8 cellular contexts compared by ENCODE assay signal in the genomic region with DNA sequence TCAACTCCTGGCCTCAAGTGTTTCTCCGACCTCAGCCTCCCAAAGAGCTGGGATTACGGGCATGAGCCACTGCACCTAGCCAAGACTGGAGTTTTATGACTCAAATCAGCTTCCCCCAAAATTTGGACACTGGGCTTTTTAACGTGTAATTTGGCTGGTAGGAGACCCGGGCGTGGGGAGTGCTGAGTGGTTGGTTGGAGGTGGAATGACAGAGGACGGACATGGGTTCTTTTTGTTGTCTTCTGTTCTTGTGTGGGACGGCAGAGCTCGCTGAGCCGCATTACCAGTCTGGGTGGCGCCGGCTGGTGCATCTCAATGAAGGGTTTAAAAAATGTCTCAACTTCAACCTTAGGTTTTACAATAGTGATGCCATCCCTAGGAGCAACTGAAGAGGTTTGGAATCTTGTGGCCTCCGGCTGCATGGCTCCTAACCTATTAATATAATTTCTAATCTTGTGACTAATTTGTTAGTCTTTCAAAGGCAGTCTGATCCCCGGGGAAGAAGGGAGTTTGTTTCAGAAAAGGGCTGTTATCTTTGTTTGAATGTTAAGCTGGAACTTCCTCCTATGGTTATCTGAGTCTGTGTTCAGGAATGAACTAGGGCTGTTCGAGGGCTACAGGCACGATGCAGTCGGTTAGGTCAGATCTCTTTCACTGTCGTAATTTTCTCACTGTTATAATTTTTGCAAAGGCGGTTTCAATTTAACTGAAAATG. TPM values are rescaled to one million over a fixed set of nuclear protein-coding genes. Genes with fewer than 3 reads are reported as not detected.
DNase-seq lines count a peak whose midpoint lies in the region; ATAC-seq, FAIRE-seq and TF ChIP-seq lines count a peak whose summit lies in the region.
"Not testable (repeated sequence)": the region's sequence is repeated elsewhere in the genome, so short reads cannot be mapped to it uniquely, and the experiment has no call there.
"Had no signal": no experiment of that assay in that cellular context is flagged by ENCODE, and none has a peak within 500 bp of the region (broad histone marks: within the 10 kb centered on the region; RNA-seq: fewer than 3 reads in every experiment).

No MANE protein-coding gene starts in this region.

- not testable (repeated sequence) for H2AFZ ChIP-seq in K562 (ENCODE audit: low read depth, low read length); keratinocyte (ENCODE audit: control insufficient read depth, low read length); osteoblast (ENCODE audit: low read length)

- not testable (repeated sequence) for H3K4me3 ChIP-seq in Caco-2 (ENCODE audit: low read depth, low read length); HUES48 (ENCODE audit: low read depth, low read length); SK-N-MC; K562; fibroblast of mammary gland (ENCODE audit: control insufficient read depth, low read depth, low read length); keratinocyte (ENCODE audit: control insufficient read depth in 2 of 3, extremely low read depth in 1 of 3, insufficient read depth in 2 of 3, low read depth in 1 of 3, low read length in 3 of 3); osteoblast (ENCODE audit: insufficient read depth, low read length)

- not testable (repeated sequence) for TF ChIP-seq POLR2A in K562 (conservative IDR thresholded peaks at IDR 0.05)

- DNase-seq in Caco-2; SK-N-MC (ENCODE audit: low read depth, low spot score); keratinocyte (ENCODE audit: low read depth, low spot score); osteoblast (ENCODE audit: insufficient read length, low spot score, missing footprints): not testable (repeated sequence)
- DNase-seq in K562 (ENCODE audit: extremely low read depth in 1 of 4, low spot score in 3 of 4) = peak in 1 of 4 experiments; percentile 24
- peak; percentile 17 for DNase-seq in fibroblast of mammary gland (ENCODE audit: low read depth)

- intact Hi-C loops in Caco-2 (cut with micrococcal nuclease; ENCODE audit: unreplicated experiment); K562 (cut with micrococcal nuclease): not testable (repeated sequence)

- peak overlapping the region; percentile 14 for H3K4me3 Mint-ChIP-seq in Caco-2 (ENCODE audit: unreplicated experiment)

- POLR2A ChIA-PET in Caco-2 (lab: Charles Lee) = not testable (repeated sequence)
- POLR2A ChIA-PET in K562 (lab: Yijun Ruan, JAX) = interaction anchor here (1.2 kb wide), 1 partner anchor 14 kb away, joined by 3 read pairs; no protein-coding TSS in a partner anchor

- H3K27ac ChIP-seq in HUES48 (ENCODE audit: low read depth, low read length) = peak overlapping the region; percentile 93
- peak overlapping the region; percentile 57; the same call in 1 of the 2 replicates for H3K27ac ChIP-seq in SK-N-MC
- not testable (repeated sequence) for H3K27ac ChIP-seq in K562 (ENCODE audit: extremely low read depth, low read depth, low read length); keratinocyte (ENCODE audit: control insufficient read depth, insufficient read depth, low read length)
- H3K27ac ChIP-seq in osteoblast (ENCODE audit: low read depth, low read length) = peak overlapping the region; percentile 65

- H3K36me3 Mint-ChIP-seq in Caco-2 (ENCODE audit: insufficient read depth, unreplicated experiment) = not testable (repeated sequence)

- H3K4me1 ChIP-seq in Caco-2; K562 (replicated peaks in 1 of 2; ENCODE audit: control insufficient read depth in 2 of 2, insufficient read depth in 2 of 2, low read length in 2 of 2); keratinocyte (ENCODE audit: control insufficient read depth, extremely low read depth, insufficient read depth, low read length): not testable (repeated sequence)
- H3K4me1 ChIP-seq in HUES48 (ENCODE audit: control insufficient read depth, insufficient read depth, low read length) (peaks cover 52% of the 10 kb centered on the region), osteoblast (ENCODE audit: insufficient read depth, low read length) (peaks cover 22% of the 10 kb centered on the region)

- CTCF ChIA-PET in Caco-2 (lab: Charles Lee); K562 (lab: Yijun Ruan, JAX; ENCODE audit: low intra/inter-chr PET ratio): not testable (repeated sequence)

- TF ChIP-seq CTCF in Caco-2 (IDR thresholded peaks at IDR 0.05; ENCODE audit: insufficient read depth in 1 of 2, low read depth in 1 of 2, low read length in 1 of 2, severe bottlenecking in 1 of 2, unreplicated experiment in 1 of 2); K562 (IDR thresholded peaks at IDR 0.05 in 2 of 3, conservative IDR thresholded peaks at IDR 0.05 in 1 of 3; ENCODE audit: insufficient read depth in 2 of 3, low read depth in 1 of 3, low read length in 3 of 3); fibroblast of mammary gland (conservative IDR thresholded peaks at IDR 0.05; ENCODE audit: control insufficient read depth, insufficient read depth, low read depth, low read length); keratinocyte (optimal IDR thresholded peaks at IDR 0.05 in 1 of 3, IDR thresholded peaks at IDR 0.05 in 1 of 3, conservative IDR thresholded peaks at IDR 0.05 in 1 of 3; ENCODE audit: extremely low read depth in 1 of 3, insufficient read depth in 2 of 3, low read length in 3 of 3); osteoblast (IDR thresholded peaks at IDR 0.05; ENCODE audit: extremely low read depth, low read depth, low read length): not testable (repeated sequence)

- in situ Hi-C loops in K562 (cut with MboI) = not testable (repeated sequence)

- not testable (repeated sequence) for TF ChIP-seq EP300 in K562 (IDR thresholded peaks at IDR 0.05; ENCODE audit: low read length)

- not testable (repeated sequence) for H3K27me3 Mint-ChIP-seq in Caco-2 (ENCODE audit: insufficient read depth, unreplicated experiment)

- not testable (repeated sequence) for TF ChIP-seq RAD21 in K562 (CRISPR knock-in tag; conservative IDR thresholded peaks at IDR 0.05 in 1 of 2, IDR thresholded peaks at IDR 0.05 in 1 of 2)

- not testable (repeated sequence) for H3K27me3 ChIP-seq in Caco-2 (replicated peaks; ENCODE audit: control insufficient read depth, insufficient read depth, low read length); HUES48 (ENCODE audit: control insufficient read depth, insufficient read depth, low read length); K562 (ENCODE audit: control insufficient read depth in 2 of 2, insufficient read depth in 2 of 2, low read length in 2 of 2); keratinocyte (ENCODE audit: control insufficient read depth, extremely low read depth, insufficient read depth, low read length); osteoblast (ENCODE audit: insufficient read depth, low read length)

- not testable (repeated sequence) for H3K9ac ChIP-seq in HUES48 (ENCODE audit: low read depth, low read length); SK-N-MC (ENCODE audit: insufficient read length); K562 (ENCODE audit: insufficient read depth in 1 of 2, low read depth in 2 of 2, low read length in 2 of 2); keratinocyte (ENCODE audit: control insufficient read depth, extremely low read depth, insufficient read depth, low read length)

- H3K79me2 ChIP-seq in K562 (ENCODE audit: control insufficient read depth, insufficient read depth, low read length); keratinocyte (ENCODE audit: control insufficient read depth, insufficient read depth, low read length); osteoblast (ENCODE audit: insufficient read depth, low read length): not testable (repeated sequence)

- H3K4me1 Mint-ChIP-seq in Caco-2 (ENCODE audit: low read depth, unreplicated experiment) = not testable (repeated sequence)

- BruUV-seq in Caco-2 (replicated peaks; lab: Mats Ljungman, UMichigan); K562 (replicated peaks; lab: Mats Ljungman, UMichigan): not testable (repeated sequence)

- dilution Hi-C loops in keratinocyte (cut with MboI; ENCODE audit: extremely low pct_ligation_motif_present, low sequenced_read_pairs) = not testable (repeated sequence)

- not testable (repeated sequence) for H3K9me3 Mint-ChIP-seq in Caco-2 (ENCODE audit: unreplicated experiment)

- WGBS in K562 (ENCODE audit: insufficient coverage, low coverage, missing lambda C conversion rate) = 29% methylated on average over 15 of the region's 18 CpGs

- H4K20me1 ChIP-seq in K562 (replicated peaks; ENCODE audit: control insufficient read depth, insufficient read depth, low read length); keratinocyte (ENCODE audit: control insufficient read depth, extremely low read depth, insufficient read depth, low read length); osteoblast (ENCODE audit: insufficient read depth, low read length): not testable (repeated sequence)

- not testable (repeated sequence) for H3K9me3 ChIP-seq in Caco-2; HUES48 (ENCODE audit: control insufficient read depth, insufficient read depth, low read length); SK-N-MC (ENCODE audit: low read depth, low read length); K562 (replicated peaks; ENCODE audit: control insufficient read depth, insufficient read depth, low read depth, low read length); keratinocyte (ENCODE audit: control insufficient read depth, low read depth, low read length); osteoblast (ENCODE audit: low read depth, low read length)

- FAIRE-seq in K562 (lab: Jason Lieb, UNC) = peak; percentile 80
- peak; percentile 55 for FAIRE-seq in keratinocyte (lab: Jason Lieb, UNC)

- not testable (repeated sequence) for H3K9me1 ChIP-seq in K562 (ENCODE audit: control insufficient read depth, insufficient read depth, low read length); keratinocyte (ENCODE audit: control insufficient read depth, extremely low read depth, insufficient read depth, low read length)

- H3K27ac Mint-ChIP-seq in Caco-2 (ENCODE audit: unreplicated experiment) = not testable (repeated sequence)

- H3K36me3 ChIP-seq in Caco-2 (ENCODE audit: control insufficient read depth, insufficient read depth, low read length); HUES48 (ENCODE audit: control insufficient read depth, insufficient read depth, low read length); SK-N-MC (ENCODE audit: insufficient read depth, low read length); K562 (ENCODE audit: control insufficient read depth, insufficient read depth, low read length); keratinocyte (ENCODE audit: control insufficient read depth in 2 of 2, extremely low read depth in 1 of 2, insufficient read depth in 2 of 2, low read length in 2 of 2); osteoblast (ENCODE audit: insufficient read depth, low read length): not testable (repeated sequence)

- peak; percentile 67 for ATAC-seq in K562

- not testable (repeated sequence) for H3K4me2 ChIP-seq in K562 (ENCODE audit: insufficient read depth, low read length); keratinocyte (ENCODE audit: control insufficient read depth, extremely low read depth, insufficient read depth, low read depth, low read length); osteoblast (ENCODE audit: insufficient read depth, low read length)

RNA-seq across cellular contexts. Expression of gene GYG2, which starts 26.2 kb away (rescaled TPM):
- total RNA-seq in Caco-2 (2022) (44.0 and 50.4 TPM in 2 replicates), K562 (2014; rRNA removed) (2.6 and 2.9 TPM in 2 replicates), K562 (2014; rRNA removed; fragmentation: Illumina TruSeq; extraction: Trizol) (2.0 and 2.3 TPM in 2 replicates), K562 (2015; rRNA removed; fragmentation: Illumina TruSeq; extraction: Trizol) (2.6 and 2.7 TPM in 2 replicates), K562 (2021) (3.8 and 4.4 TPM in 2 replicates), osteoblast (5.6 and 6.2 TPM in 2 replicates)
- total RNA-seq in K562 (2011; cell fraction: chromatin; rRNA removed; ENCODE audit: low replicate concordance) = 3.2 and 3.6 TPM in 2 replicates
- total RNA-seq in K562 (2011; cell fraction: nucleolus; rRNA removed) = 1.7 and 3.2 TPM in 2 replicates
- total RNA-seq in K562 (2011; cell fraction: nucleoplasm; rRNA removed) = 3.2 and 3.4 TPM in 2 replicates
- polyA plus RNA-seq in K562 (2011; rRNA removed) (3.6 and 5.6 TPM in 2 replicates), K562 (2014; fragmentation: Illumina TruSeq; extraction: Trizol) (3.8 and 4.0 TPM in 2 replicates), K562 (2014; fragmentation: Nextera tagmentation; extraction: Ambion mirVana) (1 to 10 TPM in 1 of 2 experiments, under 1 TPM in 1; 0.24 to 1.4 TPM), K562 (2014; rRNA removed) (3.4 and 3.7 TPM in 2 replicates), keratinocyte (0.05 to 0.08 TPM in 2 of 3 replicates, not detected in the other)
- polyA plus RNA-seq in K562 (2011; cell fraction: cytosol; rRNA removed) = 4.7 and 5.5 TPM in 2 replicates
- polyA plus RNA-seq in K562 (2011; cell fraction: nucleus; rRNA removed) = 3.3 and 4.6 TPM in 2 replicates
- polyA plus RNA-seq in K562 (2012) = 9.1 and 12.6 TPM in 2 replicates
- polyA minus RNA-seq in K562 (2011; rRNA and poly(A)+ RNA removed) = 4.0 and 5.5 TPM in 2 replicates
- 3.6 and 6.0 TPM in 2 replicates for polyA minus RNA-seq in K562 (2011; cell fraction: cytosol; rRNA and poly(A)+ RNA removed)
- polyA minus RNA-seq in K562 (2011; cell fraction: nucleus; rRNA and poly(A)+ RNA removed) = 1.5 and 2.8 TPM in 2 replicates
- polyA plus RNA-seq in keratinocyte (2011; ENCODE audit: low read depth) = not detected
- polyA plus RNA-seq in keratinocyte (2011; cell fraction: cytosol; rRNA removed) = 0.07 TPM in 1 of 2 replicates, not detected in the other
- not detected in 2 replicates for polyA plus RNA-seq in keratinocyte (2011; cell fraction: nucleus; rRNA removed)
- polyA plus RNA-seq in keratinocyte (2012; ENCODE audit: low replicate concordance) = not detected in 2 replicates
- 0.10 to 0.54 TPM (median 0.10 TPM) in 3 replicates for polyA minus RNA-seq in keratinocyte
- polyA minus RNA-seq in keratinocyte (2011; cell fraction: cytosol; rRNA and poly(A)+ RNA removed) = not detected
- polyA minus RNA-seq in keratinocyte (2011; cell fraction: nucleus; rRNA and poly(A)+ RNA removed) = not detected in 2 replicates

RNA-seq across cellular contexts. Expression of gene XG, which starts 50.7 kb away (rescaled TPM):
- total RNA-seq in Caco-2 (2022) (1.2 and 1.3 TPM in 2 replicates), K562 (2014; rRNA removed) (0.08 TPM in 1 of 2 replicates, not detected in the other), K562 (2014; rRNA removed; fragmentation: Illumina TruSeq; extraction: Trizol) (not detected in 2 replicates), K562 (2015; rRNA removed; fragmentation: Illumina TruSeq; extraction: Trizol) (not detected in 2 replicates), K562 (2021) (not detected in 2 replicates), osteoblast (3.2 and 4.0 TPM in 2 replicates)
- total RNA-seq in K562 (2011; cell fraction: chromatin; rRNA removed; ENCODE audit: low replicate concordance) = not detected in 2 replicates
- total RNA-seq in K562 (2011; cell fraction: nucleolus; rRNA removed) = not detected in 2 replicates
- not detected in 2 replicates for total RNA-seq in K562 (2011; cell fraction: nucleoplasm; rRNA removed)
- polyA plus RNA-seq in K562 (2011; rRNA removed) (not detected in 2 replicates), K562 (2014; fragmentation: Illumina TruSeq; extraction: Trizol) (0.12 TPM in 1 of 2 replicates, not detected in the other), K562 (2014; fragmentation: Nextera tagmentation; extraction: Ambion mirVana) (under 1 TPM in 1 of 2 experiments, not detected in 1; 0.03 TPM), K562 (2014; rRNA removed) (not detected in 2 replicates), keratinocyte (56.5 to 74.4 TPM (median 70.9 TPM) in 3 replicates)
- polyA plus RNA-seq in K562 (2011; cell fraction: cytosol; rRNA removed) = not detected in 2 replicates
- polyA plus RNA-seq in K562 (2011; cell fraction: nucleus; rRNA removed) = not detected in 2 replicates
- 0.16 and 0.28 TPM in 2 replicates for polyA plus RNA-seq in K562 (2012)
- polyA minus RNA-seq in K562 (2011; rRNA and poly(A)+ RNA removed) = 0.09 TPM in 1 of 2 replicates, not detected in the other
- not detected in 2 replicates for polyA minus RNA-seq in K562 (2011; cell fraction: cytosol; rRNA and poly(A)+ RNA removed)
- not detected in 2 replicates for polyA minus RNA-seq in K562 (2011; cell fraction: nucleus; rRNA and poly(A)+ RNA removed)
- polyA plus RNA-seq in keratinocyte (2011; ENCODE audit: low read depth) = 17.7 TPM
- 54.9 and 70.1 TPM in 2 replicates for polyA plus RNA-seq in keratinocyte (2011; cell fraction: cytosol; rRNA removed)
- 87.6 and 94.9 TPM in 2 replicates for polyA plus RNA-seq in keratinocyte (2011; cell fraction: nucleus; rRNA removed)
- polyA plus RNA-seq in keratinocyte (2012; ENCODE audit: low replicate concordance) = 46.5 and 57.1 TPM in 2 replicates
- polyA minus RNA-seq in keratinocyte = 20.9 to 40.6 TPM (median 37.7 TPM) in 3 replicates
- polyA minus RNA-seq in keratinocyte (2011; cell fraction: cytosol; rRNA and poly(A)+ RNA removed) = 48.2 TPM
- 44.5 and 64.5 TPM in 2 replicates for polyA minus RNA-seq in keratinocyte (2011; cell fraction: nucleus; rRNA and poly(A)+ RNA removed)
- total RNA-seq: NCI-H460 had no signal
